Comparison of ENCODE assay signal across 22 cellular contexts in the genomic region with DNA sequence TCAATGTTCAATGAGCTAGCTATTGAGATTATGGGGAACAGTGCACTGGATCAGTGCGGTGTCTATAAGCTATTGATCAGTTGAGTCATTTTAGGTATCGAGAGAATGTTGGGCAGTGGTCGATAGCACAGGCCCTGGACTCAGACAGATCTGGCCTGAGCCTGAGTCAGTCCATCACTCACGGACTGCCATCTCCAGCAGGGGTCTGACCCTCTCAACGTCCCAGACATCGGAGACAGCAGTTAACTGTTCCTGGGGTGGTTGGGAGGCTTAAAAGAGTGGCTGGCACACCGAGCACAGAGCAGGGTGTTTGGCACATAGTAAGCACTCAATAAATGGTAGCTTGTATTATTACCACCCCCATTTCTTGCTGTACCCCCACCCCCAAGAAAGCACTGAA. TPM values are rescaled to one million over a fixed set of nuclear protein-coding genes. Genes with fewer than 3 reads are reported as not detected.
"Had no signal": no experiment of that assay in that cellular context is flagged by ENCODE, and none has a peak within 500 bp of the region (broad histone marks: within the 10 kb centered on the region; RNA-seq: fewer than 3 reads in every experiment).

No MANE protein-coding gene starts in this region.

- DNase-seq: IMR-90, Karpas-422, KG1, MG63, NCI-H1092, NCI-H1105 treated with DMSO at 0.1 percent for 48 hours, NCI-H1417 treated with DMSO at 0.1 percent for 48 hours, NCI-H146, NCI-H1694 treated with DMSO at 0.1 percent for 48 hours, NCI-H1930, NCI-H2081, NCI-H2107, NCI-H2227 treated with DMSO at 0.1 percent for 48 hours, NCI-H526 treated with DMSO at 0.1 percent for 48 hours, NCI-H774, RPMI8226, SHP77 treated with DMSO at 0.1 percent for 48 hours had no signal

- H3K27ac ChIP-seq: SJCRH30 had no signal

- H3K4me3 ChIP-seq: MG63, SJCRH30 had no signal

- FAIRE-seq: HepG2, RCC 7860 had no signal

- H3K27me3 ChIP-seq: MG63, SJCRH30 had no signal

- ATAC-seq: HepG2, SK-N-SH treated with all-trans-retinoic acid at 6 μM for 48 hours had no signal

- H3K9me3 ChIP-seq: MG63 had no signal

RNA-seq across cellular contexts. Expression of a gene that starts 9.3 kb away (rescaled TPM):
- total RNA-seq: HepG2, HT-29 had no signal
- polyA plus RNA-seq: HepG2 had no signal
